In the genomic region with DNA sequence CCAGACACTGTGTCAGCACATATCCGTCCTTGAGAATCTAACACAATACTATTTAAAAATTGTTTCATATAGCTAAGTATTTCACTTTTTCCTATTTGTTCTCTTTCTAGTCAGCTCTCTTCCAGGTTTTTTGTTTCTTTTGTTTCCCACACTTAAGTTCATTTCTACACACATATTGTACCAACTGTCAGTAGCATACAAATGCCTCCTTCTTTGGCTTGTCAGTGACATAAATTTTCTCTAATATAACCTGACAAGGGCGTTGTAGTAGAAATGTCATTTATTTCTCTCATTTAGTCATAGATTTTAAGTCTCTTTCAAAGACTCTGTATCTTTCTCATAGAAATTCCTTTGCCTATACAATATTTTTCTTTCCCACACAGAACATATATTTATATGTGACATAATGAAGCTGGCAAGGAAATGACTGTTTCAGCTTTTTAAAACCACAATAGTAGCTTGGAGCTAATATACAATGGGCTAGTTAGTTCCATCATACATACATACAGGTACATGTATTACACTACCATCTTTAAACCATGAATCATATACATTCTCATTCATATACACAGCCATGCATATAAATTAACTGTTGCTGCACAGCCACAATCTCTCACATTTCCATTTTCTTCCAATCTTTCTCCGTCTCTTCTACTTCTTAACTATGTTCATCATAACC, we compare ENCODE assay signal across 23 cellular contexts.
"Had no signal": no experiment of that assay in that cellular context is flagged by ENCODE, and none has a peak within 500 bp of the region (broad histone marks: within the 10 kb centered on the region; RNA-seq: fewer than 3 reads in every experiment).

No MANE protein-coding gene starts in this region.

- H3K36me3 Mint-ChIP-seq: naive B cell had no signal

- H3K27ac Mint-ChIP-seq: naive B cell had no signal

- ATAC-seq: gastrocnemius medialis, left lobe of liver had no signal

- H3K36me3 ChIP-seq: gastrocnemius medialis, neutrophil, tibial nerve, vagina had no signal

- DNase-seq: activated CD4-positive, alpha-beta T cell treated with anti-CD3 and anti-CD28 coated beads for 1 hour; activated CD8-positive, alpha-beta memory T cell treated with anti-CD3 and anti-CD28 coated beads for 24 hours; activated CD8-positive, alpha-beta memory T cell treated with anti-CD3 and anti-CD28 coated beads, Interleukin-2, amount 50 U/mL, for 48 hours; activated effector memory CD4-positive, alpha-beta T cell treated with Interleukin-2 at 50 U/mL for 16 hours; activated naive CD4-positive, alpha-beta T cell treated with anti-CD3 and anti-CD28 coated beads, Interleukin-2, amount 50 U/mL, for 16 hours; activated T-cell treated with anti-CD3 and anti-CD28 coated beads, Interleukin-2, amount 50 U/mL, for 48 hours; gastrocnemius medialis; head of caudate nucleus; kidney; naive B cell; posterior cingulate gyrus; retina; stimulated activated CD4-positive, alpha-beta T cell treated with anti-CD3 and anti-CD28 coated beads, Interleukin-12 subunit alpha, Interleukin-12 subunit beta, amount 100 ng/mL, for 4 hours; stimulated activated CD4-positive, alpha-beta T cell treated with anti-CD3 and anti-CD28 coated beads, Interleukin-1b, Interleukin-23, amount 100 ng/mL, for 48 hours; stimulated activated CD8-positive, alpha-beta memory T cell treated with anti-CD3 and anti-CD28 coated beads, Interleukin-4, amount 100 ng/mL, for 48 hours; stimulated activated naive CD4-positive, alpha-beta T cell; SW 1271; T-helper 2 cell had no signal

- H3K27me3 ChIP-seq: gastrocnemius medialis, neutrophil, tibial nerve, vagina had no signal

- H3K9me3 ChIP-seq: gastrocnemius medialis, neutrophil, tibial nerve, vagina had no signal

- H3K4me1 Mint-ChIP-seq: naive B cell had no signal

- H3K27ac ChIP-seq: neutrophil, vagina, VCaP had no signal

- H3K4me3 ChIP-seq: gastrocnemius medialis, tibial nerve, vagina had no signal

- H3K9me3 Mint-ChIP-seq: naive B cell had no signal

- H3K4me1 ChIP-seq: vagina had no signal
